Comparison of ENCODE assay signal across 8 cellular contexts in genomic region chrX:71367396-71367795, GRCh38. TPM values are rescaled to one million over a fixed set of nuclear protein-coding genes. Genes with fewer than 3 reads are reported as not detected.
DNase-seq lines count a peak whose midpoint lies in the region; TF ChIP-seq lines count a peak whose summit lies in the region.

No MANE protein-coding gene starts in this region.

- no peaks in the 10 kb centered on the region for H3K9me3 Mint-ChIP-seq in type B pancreatic cell

- in situ Hi-C loops in GM13977 (cut with MboI; ENCODE audit: low pct_unique_long_range_greater_than_20kb, low sequenced_read_pairs, unreplicated experiment): no loop called here

- H3K4me3 Mint-ChIP-seq in type B pancreatic cell: peak overlapping the region; percentile 99

- peaks cover 12% of the 10 kb centered on the region for H3K36me3 Mint-ChIP-seq in type B pancreatic cell

- TF ChIP-seq CTCF in type B pancreatic cell (conservative IDR thresholded peaks at IDR 0.05) (no peak), GM13977 (IDR thresholded peaks at IDR 0.05; ENCODE audit: extremely low read depth, insufficient read depth, missing control alignments) (no peak)

- peak; percentile 64 for DNase-seq in activated effector memory CD4-positive, alpha-beta T cell treated with anti-CD3 and anti-CD28 coated beads, Interleukin-2, amount 50 U/mL, for 16 hours
- DNase-seq in activated effector memory CD4-positive, alpha-beta T cell treated with Interleukin-2 at 50 U/mL for 16 hours: no peak
- DNase-seq in amniotic epithelial cell (ENCODE audit: low read depth) (peak; percentile 0), medulla oblongata (ENCODE audit: extremely low spot score) (peak; percentile 1), type B pancreatic cell (ENCODE audit: extremely low spot score, unreplicated experiment) (no peak), GM13977 (ENCODE audit: low spot score) (no peak), GM19240 (ENCODE audit: insufficient read length, low spot score) (no peak), NCI-H526 (lab: John Stamatoyannopoulos, UW) (no peak)

- peak overlapping the region; percentile 97 for H3K27ac Mint-ChIP-seq in type B pancreatic cell

- H3K4me1 Mint-ChIP-seq in type B pancreatic cell (ENCODE audit: unreplicated experiment): peaks cover 4% of the 10 kb centered on the region

- H3K27me3 Mint-ChIP-seq in type B pancreatic cell: no peaks in the 10 kb centered on the region

RNA-seq across cellular contexts. Expression of gene TAF1, which starts 1.2 kb away (rescaled TPM):
- 27.9 and 34.8 TPM in 2 replicates for total RNA-seq in type B pancreatic cell (ENCODE audit: low replicate concordance)

Comparison
In these comparisons a context has a peak if more than half of its experiments do, and no peak if none do; other contexts are left out.
1. DNase-seq: peak in activated effector memory CD4-positive, alpha-beta T cell treated with anti-CD3 and anti-CD28 coated beads, Interleukin-2, amount 50 U/mL, for 16 hours (single experiment), amniotic epithelial cell (single experiment) and medulla oblongata (single experiment); none in activated effector memory CD4-positive, alpha-beta T cell treated with Interleukin-2 at 50 U/mL for 16 hours (single experiment), type B pancreatic cell (single experiment), GM13977 (single experiment), GM19240 (single experiment) and NCI-H526 (0 of 2).